Comparison of ENCODE assay signal across 7 cellular contexts in genomic region chr18:63936932-63937393, GRCh38. TPM values are rescaled to one million over a fixed set of nuclear protein-coding genes. Genes with fewer than 3 reads are reported as not detected.
DNase-seq lines count a peak whose midpoint lies in the region; ATAC-seq and TF ChIP-seq lines count a peak whose summit lies in the region.

No MANE protein-coding gene starts in this region.

- DNase-seq in stomach (no peak), caudate nucleus (lab: John Stamatoyannopoulos, UW) (no peak), thyroid gland (no peak), NCI-H69 (lab: John Stamatoyannopoulos, UW) (no peak)

- no peak for TF ChIP-seq EP300 in stomach (IDR thresholded peaks at IDR 0.05)

- no peak for TF ChIP-seq POLR2A in stomach (IDR thresholded peaks at IDR 0.05)
- no peak for TF ChIP-seq POLR2A in thyroid gland (IDR thresholded peaks at IDR 0.05)

- ATAC-seq in GM19452 (IDR thresholded peaks at IDR 0.05; ENCODE audit: unreplicated experiment), result peak; percentile 19
- peak; percentile 39 for ATAC-seq in HG03439 (IDR thresholded peaks at IDR 0.05; ENCODE audit: unreplicated experiment)
- peak; percentile 6 for ATAC-seq in esophagus mucosa

- H3K27ac ChIP-seq in stomach (no peak overlapping the region), caudate nucleus (ENCODE audit: low read depth, low read length) (no peak overlapping the region), thyroid gland (no peak overlapping the region)

- 38 to 46% (median 39%) methylated on average over 13 to 19 of the region's 19 CpGs for WGBS in stomach, 5 donors
- WGBS in thyroid gland, 2 donors, result 50 to 56% methylated on average over 12 to 18 of the region's 19 CpGs

- TF ChIP-seq CTCF in stomach (IDR thresholded peaks at IDR 0.05) (no peak), thyroid gland (IDR thresholded peaks at IDR 0.05) (no peak)

- H3K27me3 ChIP-seq in stomach (peaks cover 5 to 34% (median 8%) of the 10 kb centered on the region in 3 donors), thyroid gland (no peaks in the 10 kb centered on the region)

- peak overlapping the region; percentile 38 to 59 (median 48) for H3K4me3 ChIP-seq in stomach
- peak overlapping the region in 1 of 3 donors; percentile 32 for H3K4me3 ChIP-seq in thyroid gland (replicated peaks in 1 of 3)

- intact Hi-C loops in stomach (cut with DNase I; ENCODE audit: low total_unique reads) (no loop called here), thyroid gland (cut with DNase I) (no loop called here)

- no peaks in the 10 kb centered on the region for H3K36me3 ChIP-seq in stomach
- no peaks in the 10 kb centered on the region for H3K36me3 ChIP-seq in thyroid gland

- H3K4me1 ChIP-seq in stomach (peaks cover 10 to 12% (median 12%) of the 10 kb centered on the region in 4 donors), thyroid gland (peaks cover 4 to 6% of the 10 kb centered on the region in 2 donors)

- H3K9me3 ChIP-seq in stomach (no peaks in the 10 kb centered on the region), thyroid gland (no peaks in the 10 kb centered on the region)

RNA-seq across cellular contexts. Expression of gene HMSD, which starts 12.1 kb away (rescaled TPM):
- total RNA-seq in esophagus mucosa, result 2.0 TPM
- total RNA-seq in stomach, result not detected
- under 1 TPM; 0.10 to 0.31 (median 0.19) TPM for polyA plus RNA-seq in stomach
- total RNA-seq in thyroid gland, result under 1 TPM in 1 of 4 donors, not detected in 3; 0.34 TPM

RNA-seq across cellular contexts. Expression of gene SERPINB10, which starts 29.2 kb away (rescaled TPM):
- 0.36 TPM for total RNA-seq in esophagus mucosa
- under 1 TPM in 1 of 5 donors, not detected in 4; 0.73 TPM for total RNA-seq in stomach
- under 1 TPM in 1 of 3 donors, not detected in 2; 0.10 TPM for polyA plus RNA-seq in stomach
- not detected for total RNA-seq in thyroid gland

RNA-seq across cellular contexts. Expression of gene SERPINB8, which starts 32.9 kb away (rescaled TPM):
- 44.0 TPM for total RNA-seq in esophagus mucosa
- 10 to 100 TPM in 2 of 5 donors, 1 to 10 TPM in 3; 1.2 to 12.5 (median 9.5) TPM for total RNA-seq in stomach
- polyA plus RNA-seq in stomach, result 10 to 100 TPM in 1 of 3 donors, 1 to 10 TPM in 2; 7.3 to 15.3 (median 7.4) TPM
- 1 to 10 TPM; 2.8 to 8.8 (median 5.3) TPM for total RNA-seq in thyroid gland

RNA-seq across cellular contexts. Expression of gene SERPINB2, which starts 49.5 kb away (rescaled TPM):
- 139 TPM for total RNA-seq in esophagus mucosa
- total RNA-seq in stomach, result 1 to 10 TPM in 1 of 5 donors, not detected in 4; 1.8 TPM
- polyA plus RNA-seq in stomach, result 10 to 100 TPM in 1 of 3 donors, 1 to 10 TPM in 1, under 1 TPM in 1; 0.46 to 22.4 (median 4.1) TPM
- under 1 TPM in 2 of 4 donors, not detected in 2; 0.22 to 0.67 TPM for total RNA-seq in thyroid gland
